Comparison of ENCODE assay signal across 31 cellular contexts in genomic region chr2:192585418-192585817, GRCh38.
DNase-seq lines count a peak whose midpoint lies in the region; FAIRE-seq and TF ChIP-seq lines count a peak whose summit lies in the region.
"Had no signal": no experiment of that assay in that cellular context is flagged by ENCODE, and none has a peak within 500 bp of the region (broad histone marks: within the 10 kb centered on the region; RNA-seq: fewer than 3 reads in every experiment).

No MANE protein-coding gene starts in this region.

- H4K20me1 ChIP-seq in astrocyte (ENCODE audit: insufficient read depth, low read length), result no peaks in the 10 kb centered on the region

- H3K4me1 Mint-ChIP-seq in astrocyte (ENCODE audit: low read depth, unreplicated experiment), result no peaks in the 10 kb centered on the region
- H3K4me1 Mint-ChIP-seq: CD4-positive, CD25-positive, alpha-beta regulatory T cell; naive thymus-derived CD4-positive, alpha-beta T cell; T-cell had no signal

- no peaks in the 10 kb centered on the region for H3K27me3 Mint-ChIP-seq in astrocyte (ENCODE audit: low read depth, unreplicated experiment)
- H3K27me3 Mint-ChIP-seq: CD4-positive, CD25-positive, alpha-beta regulatory T cell; naive thymus-derived CD4-positive, alpha-beta T cell had no signal

- H3K4me3 ChIP-seq in astrocyte (ENCODE audit: insufficient read depth, low read depth, low read length), result no peak overlapping the region
- H3K4me3 ChIP-seq: prostate gland, sigmoid colon, stomach, thyroid gland, uterus had no signal

- H2AFZ ChIP-seq in astrocyte (ENCODE audit: low read depth, low read length), result no peak overlapping the region

- no peaks in the 10 kb centered on the region for H3K9me3 ChIP-seq in astrocyte (ENCODE audit: insufficient read depth, low read depth, low read length)
- H3K9me3 ChIP-seq: prostate gland, sigmoid colon, stomach, thyroid gland, uterus had no signal

- H3K27me3 ChIP-seq in astrocyte (ENCODE audit: insufficient read depth, low read length), result no peaks in the 10 kb centered on the region
- H3K27me3 ChIP-seq: sigmoid colon, stomach, thyroid gland, uterus had no signal

- H3K9me3 Mint-ChIP-seq in astrocyte (ENCODE audit: unreplicated experiment), result no peaks in the 10 kb centered on the region
- H3K9me3 Mint-ChIP-seq: activated T-helper 2 cell treated with anti-CD3 and anti-CD28 coated beads, Interferon-gamma antibody, Interleukin-2, Interleukin-4, amounts not matched to agents 10 μg/mL and 5 μg/mL and 100 μg/mL, durations not matched to agents 14 hours and 24 hours and 36 hours had no signal

- DNase-seq in NCI-H1105 treated with DMSO at 0.1 percent for 48 hours (lab: John Stamatoyannopoulos, UW) (peak; percentile 53), NCI-H1105 (lab: John Stamatoyannopoulos, UW) (no peak), NCI-H1436 treated with DMSO at 0.1 percent for 48 hours (lab: John Stamatoyannopoulos, UW) (peak; percentile 39), astrocyte (ENCODE audit: low read depth) (peak; percentile 12), myocyte (ENCODE audit: low read depth) (peak; percentile 24), NCI-H446 treated with DMSO at 0.1 percent for 48 hours (lab: John Stamatoyannopoulos, UW) (no peak), substantia nigra (lab: John Stamatoyannopoulos, UW) (no peak), SW 1271 (lab: John Stamatoyannopoulos, UW) (no peak)
- DNase-seq: 8988T; activated CD4-positive, alpha-beta T cell treated with anti-CD3 and anti-CD28 coated beads for 4 hours; activated CD8-positive, alpha-beta memory T cell treated with anti-CD3 and anti-CD28 coated beads for 24 hours; activated naive CD4-positive, alpha-beta T cell treated with anti-CD3 and anti-CD28 coated beads, Interleukin-2, amount 50 U/mL, for 16 hours; activated T-cell treated with anti-CD3 and anti-CD28 coated beads for 4 hours; amygdala; CD4-positive, CD25-positive, alpha-beta regulatory T cell; glutamatergic neuron; KBM-7; naive thymus-derived CD4-positive, alpha-beta T cell; NCI-H1694; NCI-H69; sigmoid colon; stimulated activated CD4-positive, alpha-beta T cell treated with anti-CD3 and anti-CD28 coated beads, Interleukin-4, amount 100 ng/mL, for 1 hour; stomach; T-cell; thyroid gland; uterus; WERI-Rb-1 had no signal

- TF ChIP-seq CTCF in astrocyte (IDR thresholded peaks at IDR 0.05; ENCODE audit: insufficient read depth, low read depth, low read length), result no peak

- no peaks in the 10 kb centered on the region for H3K79me2 ChIP-seq in astrocyte (ENCODE audit: insufficient read depth, low read length)

- H3K4me2 ChIP-seq in astrocyte (ENCODE audit: low read length), result no peak overlapping the region

- H3K9ac ChIP-seq in astrocyte (ENCODE audit: low read length), result no peak overlapping the region

- H3K36me3 ChIP-seq in astrocyte (ENCODE audit: insufficient read depth, low read length), result no peaks in the 10 kb centered on the region
- H3K36me3 ChIP-seq: prostate gland, sigmoid colon, stomach, thyroid gland, uterus, WERI-Rb-1 had no signal

- FAIRE-seq in astrocyte (lab: Jason Lieb, UNC), result no peak
- FAIRE-seq: colon had no signal

- H3K36me3 Mint-ChIP-seq in astrocyte (ENCODE audit: low read depth, unreplicated experiment), result no peaks in the 10 kb centered on the region
- H3K36me3 Mint-ChIP-seq: CD4-positive, CD25-positive, alpha-beta regulatory T cell; naive thymus-derived CD4-positive, alpha-beta T cell; T-cell had no signal

- H3K27ac Mint-ChIP-seq in astrocyte (ENCODE audit: unreplicated experiment), result no peak overlapping the region
- H3K27ac Mint-ChIP-seq: activated T-helper 2 cell treated with anti-CD3 and anti-CD28 coated beads, Interferon-gamma antibody, Interleukin-2, Interleukin-4, amounts not matched to agents 10 μg/mL and 5 μg/mL and 100 μg/mL, durations not matched to agents 14 hours and 24 hours and 36 hours; CD4-positive, CD25-positive, alpha-beta regulatory T cell; mesothelial cell of epicardium; naive thymus-derived CD4-positive, alpha-beta T cell; T-cell had no signal

- H3K4me3 Mint-ChIP-seq in astrocyte (ENCODE audit: unreplicated experiment), result no peak overlapping the region
- H3K4me3 Mint-ChIP-seq: CD4-positive, CD25-positive, alpha-beta regulatory T cell; mesothelial cell of epicardium; naive thymus-derived CD4-positive, alpha-beta T cell; T-cell had no signal

- no peaks in the 10 kb centered on the region for H3K4me1 ChIP-seq in astrocyte (ENCODE audit: insufficient read depth, low read length)
- H3K4me1 ChIP-seq: prostate gland, sigmoid colon, stomach, thyroid gland, uterus had no signal

- H3K27ac ChIP-seq in astrocyte (ENCODE audit: low read depth, low read length), result no peak overlapping the region
- H3K27ac ChIP-seq in substantia nigra (ENCODE audit: low read depth, low read length, poor library complexity, severe bottlenecking), result no peak overlapping the region
- H3K27ac ChIP-seq: prostate gland, sigmoid colon, stomach, thyroid gland, uterus, WERI-Rb-1 had no signal

Comparison
In these comparisons a context has a peak if more than half of its experiments do, and no peak if none do; other contexts are left out.
1. DNase-seq: peak in NCI-H1105 treated with DMSO at 0.1 percent for 48 hours (single experiment), NCI-H1436 treated with DMSO at 0.1 percent for 48 hours (single experiment), astrocyte (single experiment) and myocyte (single experiment); none in NCI-H1105 (single experiment), NCI-H446 treated with DMSO at 0.1 percent for 48 hours (single experiment), substantia nigra (0 of 49) and SW 1271 (0 of 2).